Comparison of ENCODE assay signal across 8 cellular contexts in genomic region chr15:23039917-23040281, GRCh38. TPM values are rescaled to one million over a fixed set of nuclear protein-coding genes. Genes with fewer than 3 reads are reported as not detected.
DNase-seq lines count a peak whose midpoint lies in the region; ATAC-seq and TF ChIP-seq lines count a peak whose summit lies in the region.

No MANE protein-coding gene starts in this region.

- H3K4me1 ChIP-seq in Caco-2 (peaks cover 11% of the 10 kb centered on the region), adipocyte (ENCODE audit: control insufficient read depth, insufficient read depth, low read length) (peaks cover 13% of the 10 kb centered on the region), testis (peaks cover 7% of the 10 kb centered on the region)

- peak overlapping the region; percentile 99 for H3K4me3 Mint-ChIP-seq in Caco-2 (ENCODE audit: unreplicated experiment)

- BruUV-seq in Caco-2 (replicated peaks; lab: Mats Ljungman, UMichigan): TSS peak; percentile 100

- H3K9me3 Mint-ChIP-seq in Caco-2 (ENCODE audit: unreplicated experiment): no peaks in the 10 kb centered on the region

- H3K27ac ChIP-seq in testis: peak overlapping the region in 1 of 2 donors; percentile 82

- no peak for TF ChIP-seq CTCF in Caco-2 (IDR thresholded peaks at IDR 0.05; ENCODE audit: insufficient read depth in 1 of 2, low read depth in 1 of 2, low read length in 1 of 2, severe bottlenecking in 1 of 2, unreplicated experiment in 1 of 2)
- no peak for TF ChIP-seq CTCF in kidney epithelial cell (IDR thresholded peaks at IDR 0.05; ENCODE audit: insufficient read depth, low read length, poor library complexity, severe bottlenecking)
- no peak for TF ChIP-seq CTCF in testis (IDR thresholded peaks at IDR 0.05)

- H3K4me3 ChIP-seq in Caco-2 (ENCODE audit: low read depth, low read length) (peak overlapping the region; percentile 79), adipocyte (ENCODE audit: low read length) (peak overlapping the region; percentile 85), kidney epithelial cell (ENCODE audit: low read depth, low read length) (peak overlapping the region; percentile 93), testis (peak overlapping the region; percentile 80 to 95)

- H3K36me3 ChIP-seq in Caco-2 (ENCODE audit: control insufficient read depth, insufficient read depth, low read length): peaks cover 10% of the 10 kb centered on the region
- peaks cover 17% of the 10 kb centered on the region for H3K36me3 ChIP-seq in adipocyte (ENCODE audit: control insufficient read depth, insufficient read depth, low read length, severe bottlenecking)
- peaks cover 3% of the 10 kb centered on the region for H3K36me3 ChIP-seq in kidney epithelial cell (ENCODE audit: control insufficient read depth, insufficient read depth, low read length)
- H3K36me3 ChIP-seq in testis (ENCODE audit: low read depth, missing control alignments): no peaks in the 10 kb centered on the region

- H3K9me3 ChIP-seq in Caco-2: no peaks in the 10 kb centered on the region
- no peaks in the 10 kb centered on the region for H3K9me3 ChIP-seq in adipocyte (ENCODE audit: control insufficient read depth, low read length)
- no peaks in the 10 kb centered on the region for H3K9me3 ChIP-seq in testis

- intact Hi-C loops in Caco-2 (cut with micrococcal nuclease; ENCODE audit: unreplicated experiment): loop anchor here (2.0 to 5.0 kb wide), 4 partner anchors 33 to 427 kb away; no protein-coding TSS in a partner anchor
- intact Hi-C loops in testis (cut with DNase I; ENCODE audit: low total_unique reads): no loop called here

- 14 to 26% methylated on average over 9 to 10 of the region's 10 CpGs for WGBS in testis, 2 donors

- H3K9ac ChIP-seq in adipocyte (ENCODE audit: low read length): peak overlapping the region; percentile 90

- CTCF ChIA-PET in Caco-2 (lab: Charles Lee): interaction anchor here (0.6 to 1.3 kb wide), 4 partner anchors 17 to 838 kb away, joined by 3 to 4 read pairs (median 4); no protein-coding TSS in a partner anchor

- H3K27ac Mint-ChIP-seq in Caco-2 (ENCODE audit: unreplicated experiment): peak overlapping the region; percentile 99

- H3K4me1 Mint-ChIP-seq in Caco-2 (ENCODE audit: low read depth, unreplicated experiment): peaks cover 15% of the 10 kb centered on the region

- ATAC-seq in HG02642 (IDR thresholded peaks at IDR 0.05; ENCODE audit: poor library complexity, unreplicated experiment) (peak; percentile 31), GM19035 (IDR thresholded peaks at IDR 0.05; ENCODE audit: unreplicated experiment) (no peak), GM18870 (IDR thresholded peaks at IDR 0.05; ENCODE audit: unreplicated experiment) (no peak)

- H3K27me3 Mint-ChIP-seq in Caco-2 (ENCODE audit: insufficient read depth, unreplicated experiment): no peaks in the 10 kb centered on the region

- POLR2A ChIA-PET in Caco-2 (lab: Charles Lee): interaction anchor here (0.5 to 1.7 kb wide), 11 partner anchors 9 to 444 kb away, joined by 3 to 10 read pairs (median 4); partner anchors contain the start of genes CYFIP1 and NIPA2

- DNase-seq in Caco-2 (peak in 1 of 2 experiments; percentile 54), adipocyte (ENCODE audit: low read depth) (no peak), kidney epithelial cell (ENCODE audit: low read depth) (no peak), testis (no peak), T-helper 9 cell (no peak)

- TF ChIP-seq POLR2A in testis (IDR thresholded peaks at IDR 0.05): no peak

- H3K27me3 ChIP-seq in Caco-2 (replicated peaks; ENCODE audit: control insufficient read depth, insufficient read depth, low read length): no peaks in the 10 kb centered on the region
- no peaks in the 10 kb centered on the region for H3K27me3 ChIP-seq in adipocyte (replicated peaks; ENCODE audit: control insufficient read depth, insufficient read depth, low read length)
- H3K27me3 ChIP-seq in kidney epithelial cell (ENCODE audit: control insufficient read depth, insufficient read depth, low read length): no peaks in the 10 kb centered on the region
- H3K27me3 ChIP-seq in testis: no peaks in the 10 kb centered on the region

- H3K36me3 Mint-ChIP-seq in Caco-2 (ENCODE audit: insufficient read depth, unreplicated experiment): peaks cover 16% of the 10 kb centered on the region

RNA-seq across cellular contexts. Expression of gene TUBGCP5, which starts 0.5 kb away (rescaled TPM):
- total RNA-seq in Caco-2 (2022): 48.3 and 53.1 TPM in 2 replicates
- 12.1 and 16.2 TPM in 2 replicates for total RNA-seq in kidney epithelial cell
- 10 to 100 TPM; 45.8 to 55.1 TPM for total RNA-seq in testis
- polyA plus RNA-seq in testis (ENCODE audit: insufficient read depth, low read depth, low replicate concordance): 28.6 TPM

RNA-seq across cellular contexts. Expression of gene CYFIP1, which starts 59.7 kb away (rescaled TPM):
- total RNA-seq in Caco-2 (2022) (205 and 211 TPM in 2 replicates), kidney epithelial cell (110 and 120 TPM in 2 replicates), testis (100 to 1,000 TPM in 1 of 2 donors, 10 to 100 TPM in 1; 90.5 to 112 TPM)
- 50.9 TPM for polyA plus RNA-seq in testis (ENCODE audit: insufficient read depth, low read depth, low replicate concordance)
